ENCODE assay signal across 18 cellular contexts in the genomic region with DNA sequence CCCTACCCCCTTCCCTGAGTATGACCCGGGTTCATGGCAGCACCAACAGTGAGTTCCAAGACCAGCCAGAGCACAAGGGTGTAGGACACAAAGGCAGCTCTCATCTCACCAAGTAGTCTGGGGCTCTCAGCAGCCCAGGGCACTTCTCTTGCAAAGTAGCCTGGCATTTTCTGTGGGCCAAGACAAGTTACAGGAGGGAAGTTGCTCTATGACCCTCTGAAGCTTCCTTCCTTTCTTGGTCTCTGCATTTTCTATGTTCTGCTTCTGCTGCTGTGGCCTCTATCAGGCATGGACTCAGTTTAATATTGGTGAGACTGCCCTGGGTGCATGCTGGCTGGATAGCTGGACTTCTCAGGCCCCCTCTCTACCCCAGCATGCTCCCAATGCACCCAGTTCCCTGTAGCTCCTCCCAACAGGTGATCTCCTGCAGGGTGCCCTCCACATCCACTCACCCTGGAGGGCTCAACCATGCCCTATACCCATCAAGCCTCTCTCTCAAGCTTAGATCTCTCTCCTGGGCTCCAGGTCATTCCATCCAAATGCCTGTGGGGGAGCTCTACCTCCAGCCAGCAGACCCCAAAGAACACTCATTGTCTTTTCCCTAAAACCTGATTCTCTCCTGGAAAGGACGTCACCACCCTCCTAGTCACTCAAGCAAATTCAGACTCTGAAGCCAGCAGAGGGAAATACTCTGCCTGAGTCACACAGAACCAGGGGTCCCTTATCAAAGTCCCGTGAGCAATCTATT. TPM values are rescaled to one million over a fixed set of nuclear protein-coding genes. Genes with fewer than 3 reads are reported as not detected.
DNase-seq lines count a peak whose midpoint lies in the region; ATAC-seq and TF ChIP-seq lines count a peak whose summit lies in the region.
"Had no signal": no experiment of that assay in that cellular context is flagged by ENCODE, and none has a peak within 500 bp of the region (broad histone marks: within the 10 kb centered on the region; RNA-seq: fewer than 3 reads in every experiment).

No MANE protein-coding gene starts in this region.

- no peak overlapping the region for H3K4me3 ChIP-seq in Loucy (ENCODE audit: low read length, poor library complexity, severe bottlenecking)
- no peak overlapping the region for H3K4me3 ChIP-seq in choroid plexus epithelial cell (ENCODE audit: low read depth, low read length)
- H3K4me3 ChIP-seq in neuronal stem cell (ENCODE audit: low read length in 2 of 2) = no peak overlapping the region
- H3K4me3 ChIP-seq: PC-9, psoas muscle, thyroid gland had no signal

- no peak overlapping the region for H3K27ac ChIP-seq in neuronal stem cell (replicated peaks; ENCODE audit: low read length)
- H3K27ac ChIP-seq: PC-9, psoas muscle, thyroid gland had no signal

- no CpG with 5 or more reads among the region's 3 CpGs for WGBS in neuronal stem cell (ENCODE audit: extremely low coverage in 2 of 2, insufficient read length in 2 of 2, insufficient replicate concordance in 1 of 2), 2 donors

- peak overlapping the region; percentile 65 for H3K18ac ChIP-seq in neuronal stem cell (ENCODE audit: low read length)

- H2BK120ac ChIP-seq in neuronal stem cell (ENCODE audit: low read depth, low read length) = no peak overlapping the region

- TF ChIP-seq CTCF in Loucy (conservative IDR thresholded peaks at IDR 0.05; ENCODE audit: low read length) (peak; percentile 55), choroid plexus epithelial cell (conservative IDR thresholded peaks at IDR 0.05; ENCODE audit: low read depth, low read length) (peak; percentile 32), GM20000 (IDR thresholded peaks at IDR 0.05; ENCODE audit: extremely low read depth, missing control alignments) (no peak)

- H4K20me1 ChIP-seq in Loucy (ENCODE audit: insufficient read depth, low read length, poor library complexity, severe bottlenecking) = no peaks in the 10 kb centered on the region

- H3F3A ChIP-seq in Loucy (ENCODE audit: low read depth) = no peaks in the 10 kb centered on the region

- H2BK15ac ChIP-seq in neuronal stem cell (ENCODE audit: low read length) = no peak overlapping the region

- H3K27me3 ChIP-seq in Loucy (ENCODE audit: insufficient read depth, low read length, poor library complexity, severe bottlenecking) (no peaks in the 10 kb centered on the region), neuronal stem cell (ENCODE audit: control insufficient read depth in 3 of 3, insufficient read depth in 3 of 3, low read depth in 1 of 3, low read length in 3 of 3) (peaks cover 0 to 9% (median 0%) of the 10 kb centered on the region in 3 experiments)
- H3K27me3 ChIP-seq: thyroid gland had no signal

- H4K8ac ChIP-seq in neuronal stem cell (ENCODE audit: low read depth, low read length) = no peak overlapping the region

- no peak overlapping the region for H3K4ac ChIP-seq in neuronal stem cell (ENCODE audit: low read length)

- H3K79me1 ChIP-seq in neuronal stem cell (ENCODE audit: low read depth, low read length) = no peaks in the 10 kb centered on the region

- H3K36me3 ChIP-seq in Loucy (ENCODE audit: insufficient read depth, low read length) = no peaks in the 10 kb centered on the region
- no peaks in the 10 kb centered on the region for H3K36me3 ChIP-seq in neuronal stem cell (replicated peaks in 1 of 2; ENCODE audit: control insufficient read depth in 2 of 2, insufficient read depth in 2 of 2, low read length in 2 of 2)

- H2AFZ ChIP-seq in Loucy (ENCODE audit: low read length) (no peak overlapping the region), neuronal stem cell (ENCODE audit: low read length) (no peak overlapping the region)
- H2AFZ ChIP-seq: PC-9 had no signal

- H3K4me1 ChIP-seq in Loucy (ENCODE audit: insufficient read depth, low read length, poor library complexity, severe bottlenecking) = no peaks in the 10 kb centered on the region
- H3K4me1 ChIP-seq in neuronal stem cell (ENCODE audit: control insufficient read depth in 2 of 2, insufficient read depth in 1 of 2, low read depth in 1 of 2, low read length in 2 of 2) = peaks cover 6 to 14% of the 10 kb centered on the region in 2 donors
- H3K4me1 ChIP-seq: psoas muscle had no signal

- H2BK12ac ChIP-seq in neuronal stem cell (ENCODE audit: low read length) = peak overlapping the region; percentile 58

- H3K4me2 ChIP-seq in Loucy (ENCODE audit: low read depth, low read length, poor library complexity, severe bottlenecking) = no peak overlapping the region
- H3K4me2 ChIP-seq in neuronal stem cell (ENCODE audit: insufficient read depth, low read length, poor library complexity, severe bottlenecking) = no peak overlapping the region
- H3K4me2 ChIP-seq: PC-9 had no signal

- H3K9ac ChIP-seq in Loucy (ENCODE audit: low read depth, low read length, poor library complexity, severe bottlenecking) = no peak overlapping the region
- no peak overlapping the region for H3K9ac ChIP-seq in neuronal stem cell (ENCODE audit: low read depth, low read length, poor library complexity)

- no peak overlapping the region for H3K23ac ChIP-seq in neuronal stem cell (ENCODE audit: low read depth, low read length, poor library complexity)

- no peaks in the 10 kb centered on the region for H3K9me3 ChIP-seq in Loucy (ENCODE audit: insufficient read depth, low read depth, low read length)
- H3K9me3 ChIP-seq in neuronal stem cell (replicated peaks in 1 of 2; ENCODE audit: control insufficient read depth in 2 of 2, insufficient read depth in 1 of 2, low read depth in 1 of 2, low read length in 2 of 2) = no peaks in the 10 kb centered on the region
- H3K9me3 ChIP-seq: psoas muscle, thyroid gland had no signal

- H3K9me2 ChIP-seq in Loucy (replicated peaks; ENCODE audit: low read depth, low read length) = no peaks in the 10 kb centered on the region

- H2BK5ac ChIP-seq in neuronal stem cell (ENCODE audit: low read length) = no peak overlapping the region

- no peak overlapping the region for H4K91ac ChIP-seq in neuronal stem cell (ENCODE audit: low read depth, low read length, poor library complexity)

- DNase-seq in GDM1 (lab: John Stamatoyannopoulos, UW) (peak; percentile 44), choroid plexus epithelial cell (ENCODE audit: low read depth) (no peak), neuronal stem cell (ENCODE audit: low spot score) (no peak), NCI-H1436 (lab: John Stamatoyannopoulos, UW) (no peak), GM20000 (ENCODE audit: low spot score) (no peak), DMS153 (lab: John Stamatoyannopoulos, UW) (no peak)
- DNase-seq: activated CD4-positive, alpha-beta T cell treated with anti-CD3 and anti-CD28 coated beads for 48 hours; activated naive CD8-positive, alpha-beta T cell treated with anti-CD3 and anti-CD28 coated beads, Interleukin-2, amount 50 U/mL, for 24 hours; activated T-cell treated with anti-CD3 and anti-CD28 coated beads, Interleukin-2, amount 50 U/mL, for 24 hours; DMS79; NCI-H1417; NCI-H446; PC-9; psoas muscle; T-cell; thyroid gland had no signal

- H3K79me2 ChIP-seq in Loucy (ENCODE audit: insufficient read depth, low read length) = no peaks in the 10 kb centered on the region

- no peak overlapping the region for H3K14ac ChIP-seq in neuronal stem cell (ENCODE audit: low read length)

- peak overlapping the region; percentile 8 for H2AK5ac ChIP-seq in neuronal stem cell (ENCODE audit: low read depth, low read length)

- ATAC-seq in HG03342 (IDR thresholded peaks at IDR 0.05; ENCODE audit: unreplicated experiment) = no peak
- ATAC-seq: activated naive CD8-positive, alpha-beta T cell treated with anti-CD3 and anti-CD28 coated beads, Interleukin-2, amount 50 U/mL, for 24 hours; psoas muscle; T-cell had no signal

RNA-seq across cellular contexts. Expression of gene TBC1D2, which starts 13.9 kb away (rescaled TPM):
- 0.93 TPM for polyA plus RNA-seq in neuronal stem cell (2013, experiment 1 of 2)
- 0.93 TPM for polyA plus RNA-seq in neuronal stem cell (2013, experiment 2 of 2)

RNA-seq across cellular contexts. Expression of gene CORO2A, which starts 49.1 kb away (rescaled TPM):
- polyA plus RNA-seq in neuronal stem cell (2013, experiment 1 of 2) = 4.3 TPM
- polyA plus RNA-seq in neuronal stem cell (2013, experiment 2 of 2) = 4.5 TPM
